ENCODE assay signal across 1 cellular context in genomic region chr5:142024771-142025304, GRCh38.
TF ChIP-seq lines count a peak whose summit lies in the region.

No MANE protein-coding gene starts in this region.

TF ChIP-seq in HepG2, 621 proteins besides CTCF, POLR2A, EP300 and RAD21 (continued from another document):
- TF ChIP-seq ZNF574 (CRISPR knock-in tag; IDR thresholded peaks at IDR 0.05) = peak; percentile 59
- TF ChIP-seq, protein P1, sequence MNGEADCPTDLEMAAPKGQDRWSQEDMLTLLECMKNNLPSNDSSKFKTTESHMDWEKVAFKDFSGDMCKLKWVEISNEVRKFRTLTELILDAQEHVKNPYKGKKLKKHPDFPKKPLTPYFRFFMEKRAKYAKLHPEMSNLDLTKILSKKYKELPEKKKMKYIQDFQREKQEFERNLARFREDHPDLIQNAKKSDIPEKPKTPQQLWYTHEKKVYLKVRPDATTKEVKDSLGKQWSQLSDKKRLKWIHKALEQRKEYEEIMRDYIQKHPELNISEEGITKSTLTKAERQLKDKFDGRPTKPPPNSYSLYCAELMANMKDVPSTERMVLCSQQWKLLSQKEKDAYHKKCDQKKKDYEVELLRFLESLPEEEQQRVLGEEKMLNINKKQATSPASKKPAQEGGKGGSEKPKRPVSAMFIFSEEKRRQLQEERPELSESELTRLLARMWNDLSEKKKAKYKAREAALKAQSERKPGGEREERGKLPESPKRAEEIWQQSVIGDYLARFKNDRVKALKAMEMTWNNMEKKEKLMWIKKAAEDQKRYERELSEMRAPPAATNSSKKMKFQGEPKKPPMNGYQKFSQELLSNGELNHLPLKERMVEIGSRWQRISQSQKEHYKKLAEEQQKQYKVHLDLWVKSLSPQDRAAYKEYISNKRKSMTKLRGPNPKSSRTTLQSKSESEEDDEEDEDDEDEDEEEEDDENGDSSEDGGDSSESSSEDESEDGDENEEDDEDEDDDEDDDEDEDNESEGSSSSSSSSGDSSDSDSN (CRISPR knock-in tag; IDR thresholded peaks at IDR 0.05) = peak; percentile 30; the same call in 1 of the 2 replicates
- TF ChIP-seq GABPB1 (CRISPR knock-in tag; IDR thresholded peaks at IDR 0.05) = peak; percentile 91
